Comparison of ENCODE assay signal across 10 cellular contexts in genomic region chr1:24897263-24898151, GRCh38. TPM values are rescaled to one million over a fixed set of nuclear protein-coding genes. Genes with fewer than 3 reads are reported as not detected.
A peak's percentile ranks its signal among the peaks of the same experiment; 100 is the strongest.
DNase-seq lines count a peak whose midpoint lies in the region; ATAC-seq and TF ChIP-seq lines count a peak whose summit lies in the region.
"Had no signal": no experiment of that assay in that cellular context is flagged by ENCODE, and none has a peak within 500 bp of the region (broad histone marks: within the 10 kb centered on the region; RNA-seq: fewer than 3 reads in every experiment).

No MANE protein-coding gene starts in this region.

- no peak for DNase-seq in activated CD4-positive, CD25-positive, alpha-beta regulatory T cell (lab: John Stamatoyannopoulos, UW)
- no peak for DNase-seq in activated CD8-positive, alpha-beta T cell treated with anti-CD3 and anti-CD28 coated beads for 36 hours
- peak; percentile 8 for DNase-seq in epidermal melanocyte (ENCODE audit: insufficient read length, low spot score)
- no peak for DNase-seq in stimulated activated naive B cell treated with anti-CD40 and anti-IgM and Interleukin-4, amounts not matched to agents 10 μg/mL and 1 μg/mL and 100 μg/mL, for 72 hours
- no peak for DNase-seq in putamen (ENCODE audit: low spot score)
- DNase-seq in NCI-H226: no peak
- DNase-seq in NOMO-1 (lab: John Stamatoyannopoulos, UW; ENCODE audit: unreplicated experiment in 2 of 2): no peak
- DNase-seq: NCI-H2081 had no signal

- peak overlapping the region; percentile 42 for H3K27ac Mint-ChIP-seq in activated CD8-positive, alpha-beta T cell treated with anti-CD3 and anti-CD28 coated beads for 36 hours
- H3K27ac Mint-ChIP-seq in stimulated activated naive B cell treated with anti-CD40 and anti-IgM and Interleukin-4, amounts not matched to agents 10 μg/mL and 1 μg/mL and 100 μg/mL, for 72 hours: peak overlapping the region; percentile 84

- peaks cover 27% of the 10 kb centered on the region for H3K36me3 Mint-ChIP-seq in activated CD8-positive, alpha-beta T cell treated with anti-CD3 and anti-CD28 coated beads for 36 hours (ENCODE audit: low read depth)
- peaks cover 40 to 67% of the 10 kb centered on the region in 2 donors for H3K36me3 Mint-ChIP-seq in stimulated activated naive B cell treated with anti-CD40 and anti-IgM and Interleukin-4, amounts not matched to agents 10 μg/mL and 1 μg/mL and 100 μg/mL, for 72 hours

- intact Hi-C loops in activated CD8-positive, alpha-beta T cell treated with anti-CD3 and anti-CD28 coated beads for 36 hours (cut with micrococcal nuclease): loop anchor here (10.0 kb wide), 1 partner anchor 53 kb away; no protein-coding TSS in a partner anchor

- peak; percentile 5 to 7 for ATAC-seq in activated CD4-positive, CD25-positive, alpha-beta regulatory T cell treated with anti-CD3 and anti-CD28 coated beads, Interleukin-2, amount 50 U/mL, for 24 hours
- ATAC-seq in activated CD8-positive, alpha-beta T cell treated with anti-CD3 and anti-CD28 coated beads for 36 hours: peak; percentile 5
- ATAC-seq in stimulated activated naive B cell treated with anti-CD40 and anti-IgM and Interleukin-4, amounts not matched to agents 10 μg/mL and 1 μg/mL and 100 μg/mL, for 72 hours (replicated peaks): peak; percentile 2 to 16

- H3K9me3 Mint-ChIP-seq in activated CD8-positive, alpha-beta T cell treated with anti-CD3 and anti-CD28 coated beads for 36 hours: peaks cover 6% of the 10 kb centered on the region
- peaks cover 6 to 8% of the 10 kb centered on the region in 2 donors for H3K9me3 Mint-ChIP-seq in stimulated activated naive B cell treated with anti-CD40 and anti-IgM and Interleukin-4, amounts not matched to agents 10 μg/mL and 1 μg/mL and 100 μg/mL, for 72 hours

- CTCF ChIA-PET in activated CD8-positive, alpha-beta T cell treated with anti-CD3 and anti-CD28 coated beads for 36 hours (lab: Charles Lee): interaction anchor here (0.6 to 3.0 kb wide), 19 partner anchors 10 to 228 kb away, joined by 3 to 12 read pairs (median 4); no protein-coding TSS in a partner anchor

- no peak for TF ChIP-seq CTCF in activated CD8-positive, alpha-beta T cell treated with anti-CD3 and anti-CD28 coated beads for 36 hours (IDR thresholded peaks at IDR 0.05)

- peaks cover 38% of the 10 kb centered on the region for H3K4me1 Mint-ChIP-seq in activated CD8-positive, alpha-beta T cell treated with anti-CD3 and anti-CD28 coated beads for 36 hours (ENCODE audit: low read depth)
- peaks cover 45 to 59% of the 10 kb centered on the region in 2 donors for H3K4me1 Mint-ChIP-seq in stimulated activated naive B cell treated with anti-CD40 and anti-IgM and Interleukin-4, amounts not matched to agents 10 μg/mL and 1 μg/mL and 100 μg/mL, for 72 hours

- H3K4me3 Mint-ChIP-seq in activated CD8-positive, alpha-beta T cell treated with anti-CD3 and anti-CD28 coated beads for 36 hours: peak overlapping the region; percentile 17
- H3K4me3 Mint-ChIP-seq in stimulated activated naive B cell treated with anti-CD40 and anti-IgM and Interleukin-4, amounts not matched to agents 10 μg/mL and 1 μg/mL and 100 μg/mL, for 72 hours: peak overlapping the region; percentile 12 to 61

- POLR2A ChIA-PET in activated CD8-positive, alpha-beta T cell treated with anti-CD3 and anti-CD28 coated beads for 36 hours (lab: Charles Lee): interaction anchor here (0.6 to 2.2 kb wide), 10 partner anchors 8 to 136 kb away, joined by 3 to 8 read pairs (median 4); no protein-coding TSS in a partner anchor

- H3K27me3 Mint-ChIP-seq in activated CD8-positive, alpha-beta T cell treated with anti-CD3 and anti-CD28 coated beads for 36 hours: no peaks in the 10 kb centered on the region
- H3K27me3 Mint-ChIP-seq in stimulated activated naive B cell treated with anti-CD40 and anti-IgM and Interleukin-4, amounts not matched to agents 10 μg/mL and 1 μg/mL and 100 μg/mL, for 72 hours: no peaks in the 10 kb centered on the region

RNA-seq across cellular contexts. Expression of gene RUNX3, which starts 32.6 kb away (rescaled TPM):
- 100 to 1,000 TPM; 180 to 183 TPM for total RNA-seq in activated CD8-positive, alpha-beta T cell treated with anti-CD3 and anti-CD28 coated beads for 36 hours
- total RNA-seq: A172 had no signal
